Comparison of ENCODE assay signal across 8 cellular contexts in the genomic region with DNA sequence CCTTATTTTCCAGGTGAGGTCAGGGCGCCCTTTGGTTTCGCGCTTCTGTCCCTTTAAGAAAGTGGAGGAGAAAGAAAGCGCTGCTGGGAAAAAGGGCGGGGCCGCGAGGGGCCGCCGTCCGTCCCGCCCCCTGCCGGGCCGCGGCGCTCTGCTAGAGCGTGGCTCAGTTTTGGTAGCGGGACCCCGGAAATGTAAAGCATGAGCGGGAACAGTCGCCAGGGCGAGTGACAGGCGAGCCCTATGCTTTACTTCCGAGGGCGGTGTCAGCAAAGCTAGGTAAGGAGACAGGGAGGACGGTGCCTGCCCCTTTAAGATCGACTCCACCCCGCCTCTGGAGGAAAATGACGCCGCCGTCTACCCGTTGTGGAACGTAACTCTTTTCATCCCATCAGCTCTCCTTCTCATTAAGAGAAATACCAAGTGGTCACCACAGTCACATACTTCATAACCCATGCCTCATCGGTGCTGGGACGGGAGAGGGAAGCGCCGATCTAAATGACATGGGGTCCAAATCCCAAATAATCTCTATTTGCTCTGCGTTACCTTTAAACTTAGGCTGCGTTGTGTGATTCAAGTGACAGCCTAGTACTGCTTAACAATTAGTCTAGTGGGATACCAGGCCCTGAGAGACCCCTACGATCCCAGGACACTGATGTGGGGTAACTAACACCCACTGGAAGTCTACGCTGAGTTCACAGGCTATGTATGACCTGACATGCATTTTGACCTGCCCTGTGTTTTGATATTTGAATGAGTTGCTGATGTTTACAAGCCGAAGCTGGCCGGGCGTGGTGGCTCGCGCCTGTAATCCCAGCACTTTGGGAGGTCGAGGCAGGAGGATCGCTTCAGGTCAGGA. TPM values are rescaled to one million over a fixed set of nuclear protein-coding genes. Genes with fewer than 3 reads are reported as not detected.
DNase-seq lines count a peak whose midpoint lies in the region; ATAC-seq, FAIRE-seq and TF ChIP-seq lines count a peak whose summit lies in the region.

Gene ETFBKMT (plus strand): TSS at position 602 of the 856 bp plus-strand sequence. CDS start 2,266 bp downstream, outside the sequence.

- H3K27ac ChIP-seq in keratinocyte (ENCODE audit: control insufficient read depth, insufficient read depth, low read length): peak within 1 kb of the TSS; percentile 96

- H3K36me3 ChIP-seq in keratinocyte (ENCODE audit: control insufficient read depth in 2 of 2, extremely low read depth in 1 of 2, insufficient read depth in 2 of 2, low read length in 2 of 2): no peaks in the 10 kb centered on the region

- peak; percentile 86 for FAIRE-seq in keratinocyte (lab: Jason Lieb, UNC)

- H3K9me1 ChIP-seq in keratinocyte (ENCODE audit: control insufficient read depth, extremely low read depth, insufficient read depth, low read length): no peaks in the 10 kb centered on the region

- H3K4me1 ChIP-seq in keratinocyte (ENCODE audit: control insufficient read depth, extremely low read depth, insufficient read depth, low read length): peaks cover 11% of the 10 kb centered on the region

- peak; percentile 36 for TF ChIP-seq CTCF in AG10803 (conservative IDR thresholded peaks at IDR 0.05; ENCODE audit: low read length)
- TF ChIP-seq CTCF in keratinocyte (optimal IDR thresholded peaks at IDR 0.05 in 1 of 3, IDR thresholded peaks at IDR 0.05 in 1 of 3, conservative IDR thresholded peaks at IDR 0.05 in 1 of 3; ENCODE audit: extremely low read depth in 1 of 3, insufficient read depth in 2 of 3, low read length in 3 of 3): peak in 1 of 3 experiments; percentile 38

- no peaks in the 10 kb centered on the region for H3K79me2 ChIP-seq in keratinocyte (ENCODE audit: control insufficient read depth, insufficient read depth, low read length)

- DNase-seq in AG10803 (ENCODE audit: low read depth) (peak; percentile 83), NCI-H345 treated with DMSO at 0.1 percent for 48 hours (lab: John Stamatoyannopoulos, UW; ENCODE audit: unreplicated experiment) (peak; percentile 97), cerebellum (ENCODE audit: low spot score) (peak; percentile 92), keratinocyte (ENCODE audit: low read depth, low spot score) (peak; percentile 41)
- DNase-seq in activated CD4-positive, CD25-positive, alpha-beta regulatory T cell treated with anti-CD3 and anti-CD28 coated beads, Interleukin-2, amount 50 U/mL, for 72 hours: peak; percentile 90
- DNase-seq in stimulated activated CD4-positive, alpha-beta T cell treated with anti-CD3 and anti-CD28 coated beads, Interleukin-15, amount 100 ng/mL, for 1 hour (ENCODE audit: low read depth in 1 of 2, low spot score in 1 of 2): peak; percentile 83 to 84

- peak within 1 kb of the TSS; percentile 99 for H2AFZ ChIP-seq in keratinocyte (ENCODE audit: control insufficient read depth, low read length)

- no peaks in the 10 kb centered on the region for H4K20me1 ChIP-seq in keratinocyte (ENCODE audit: control insufficient read depth, extremely low read depth, insufficient read depth, low read length)

- H3K4me3 ChIP-seq in AG10803 (ENCODE audit: low read length): peak within 1 kb of the TSS; percentile 94
- peak within 1 kb of the TSS; percentile 52 to 99 (median 98) for H3K4me3 ChIP-seq in keratinocyte (ENCODE audit: control insufficient read depth in 2 of 3, extremely low read depth in 1 of 3, insufficient read depth in 2 of 3, low read depth in 1 of 3, low read length in 3 of 3)

- ATAC-seq in GM19023 (IDR thresholded peaks at IDR 0.05; ENCODE audit: unreplicated experiment): peak; percentile 100
- peak; percentile 99 for ATAC-seq in HG03280 (IDR thresholded peaks at IDR 0.05; ENCODE audit: unreplicated experiment)

- H3K9ac ChIP-seq in keratinocyte (ENCODE audit: control insufficient read depth, extremely low read depth, insufficient read depth, low read length): peak within 1 kb of the TSS; percentile 94

- H3K4me2 ChIP-seq in keratinocyte (ENCODE audit: control insufficient read depth, extremely low read depth, insufficient read depth, low read depth, low read length): peak within 1 kb of the TSS; percentile 93

- H3K9me3 ChIP-seq in keratinocyte (ENCODE audit: control insufficient read depth, low read depth, low read length): no peaks in the 10 kb centered on the region

- dilution Hi-C loops in keratinocyte (cut with MboI; ENCODE audit: extremely low pct_ligation_motif_present, low sequenced_read_pairs): no loop called here

- H3K27me3 ChIP-seq in keratinocyte (ENCODE audit: control insufficient read depth, extremely low read depth, insufficient read depth, low read length): no peaks in the 10 kb centered on the region

RNA-seq across cellular contexts. Expression of gene ETFBKMT, which starts in this region (rescaled TPM):
- 2.6 TPM for total RNA-seq in cerebellum
- 1.1 to 1.4 TPM (median 1.1 TPM) in 3 replicates for polyA plus RNA-seq in keratinocyte
- 1.4 TPM for polyA plus RNA-seq in keratinocyte (2011; ENCODE audit: low read depth)
- 0.97 and 1.4 TPM in 2 replicates for polyA plus RNA-seq in keratinocyte (2011; cell fraction: cytosol; rRNA removed)
- polyA plus RNA-seq in keratinocyte (2011; cell fraction: nucleus; rRNA removed): 1.7 and 1.8 TPM in 2 replicates
- 0.87 and 1.6 TPM in 2 replicates for polyA plus RNA-seq in keratinocyte (2012; ENCODE audit: low replicate concordance)
- polyA minus RNA-seq in keratinocyte: 0.40 to 1.3 TPM (median 1.0 TPM) in 3 replicates
- 0.38 TPM for polyA minus RNA-seq in keratinocyte (2011; cell fraction: cytosol; rRNA and poly(A)+ RNA removed)
- polyA minus RNA-seq in keratinocyte (2011; cell fraction: nucleus; rRNA and poly(A)+ RNA removed): 1.2 and 1.5 TPM in 2 replicates

Comparison
In these comparisons a context has a peak if more than half of its experiments do, and no peak if none do; other contexts are left out.
1. Peak in every context shown above with its lines: DNase-seq, ATAC-seq, H3K4me3 ChIP-seq and H3K27ac ChIP-seq.
2. DNase-seq: peak in every context shown above with its lines; median percentile 97 in NCI-H345 treated with DMSO at 0.1 percent for 48 hours; 92 in cerebellum; 90 in activated CD4-positive, CD25-positive, alpha-beta regulatory T cell treated with anti-CD3 and anti-CD28 coated beads, Interleukin-2, amount 50 U/mL, for 72 hours; 84 in stimulated activated CD4-positive, alpha-beta T cell treated with anti-CD3 and anti-CD28 coated beads, Interleukin-15, amount 100 ng/mL, for 1 hour; 83 in AG10803; 41 in keratinocyte.